ENCODE assay signal across 20 cellular contexts in the genomic region with DNA sequence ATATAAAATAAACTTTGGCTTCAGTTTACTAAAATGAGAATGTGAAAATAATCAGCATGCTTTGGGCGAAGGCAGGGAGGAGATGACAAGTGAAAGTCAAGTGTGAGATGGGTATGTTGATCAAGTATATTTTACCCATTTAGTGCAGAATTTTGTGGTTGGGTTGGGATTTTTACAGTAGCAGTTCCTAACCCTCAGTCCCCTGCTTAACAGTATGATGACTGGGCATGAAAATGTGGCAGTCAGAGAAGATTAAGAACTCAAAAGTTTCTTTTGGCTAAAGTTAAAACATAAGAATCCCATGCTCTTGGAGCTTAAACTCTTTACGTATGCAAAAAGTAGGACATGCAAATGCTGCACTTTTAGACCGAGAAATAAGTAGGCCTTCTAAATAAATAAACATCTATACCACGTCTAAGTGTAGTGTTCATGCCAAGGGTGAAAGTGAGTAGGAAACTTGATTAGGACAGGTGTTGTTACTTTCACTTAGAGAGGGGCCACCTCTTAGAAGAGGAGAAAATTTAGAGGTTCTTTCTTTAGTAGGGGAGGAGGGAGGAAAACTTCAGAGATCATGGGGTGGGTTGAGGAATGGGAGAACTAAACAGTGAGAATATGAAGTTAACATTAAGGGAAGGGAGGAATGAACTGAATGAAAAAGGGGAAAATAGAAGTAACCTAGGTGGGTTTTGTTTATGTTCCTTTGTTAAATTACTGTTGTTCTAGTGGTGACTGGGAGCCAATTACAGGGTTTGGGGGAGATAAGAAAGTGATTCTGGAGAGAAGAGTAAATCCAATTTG.
A peak's percentile ranks its signal among the peaks of the same experiment; 100 is the strongest.
DNase-seq lines count a peak whose midpoint lies in the region; ATAC-seq and TF ChIP-seq lines count a peak whose summit lies in the region.
"Had no signal": no experiment of that assay in that cellular context is flagged by ENCODE, and none has a peak within 500 bp of the region (broad histone marks: within the 10 kb centered on the region; RNA-seq: fewer than 3 reads in every experiment).

No MANE protein-coding gene starts in this region.

- POLR2A ChIA-PET in WTC11 (lab: Charles Lee): no interaction called here

- H3K36me3 Mint-ChIP-seq in activated CD4-positive, alpha-beta T cell treated with anti-CD3 and anti-CD28 coated beads, Interleukin-2, amount 10 ng/mL, durations not matched to agents 24 days and 14 days (ENCODE audit: low read depth): peaks cover 12% of the 10 kb centered on the region
- H3K36me3 Mint-ChIP-seq in WTC11 (peaks cover 15% of the 10 kb centered on the region), nephron progenitor cell (ENCODE audit: low read depth) (peaks cover 33% of the 10 kb centered on the region)

- ATAC-seq in GM21723 (IDR thresholded peaks at IDR 0.05; ENCODE audit: unreplicated experiment) (peak; percentile 60), WTC11 (no peak)
- ATAC-seq: activated T-cell treated with anti-CD3 and anti-CD28 coated beads, Interleukin-2, amount 50 U/mL, for 72 hours; T-cell had no signal

- TF ChIP-seq CTCF in WTC11 (IDR thresholded peaks at IDR 0.05) (no peak), nephron progenitor cell (IDR thresholded peaks at IDR 0.05) (no peak)

- DNase-seq in activated CD4-positive, alpha-beta T cell treated with anti-CD3 and anti-CD28 coated beads, Interleukin-2, amount 10 ng/mL, durations not matched to agents 24 days and 14 days: no peak
- DNase-seq in activated CD4-positive, alpha-beta T cell treated with anti-CD3 and anti-CD28 coated beads for 1 hour: no peak
- DNase-seq in WTC11 (ENCODE audit: low spot score) (no peak), nephron progenitor cell (no peak), NCI-H1436 (lab: John Stamatoyannopoulos, UW) (no peak), NCI-H187 treated with DMSO at 0.1 percent for 48 hours (lab: John Stamatoyannopoulos, UW) (no peak), DMS153 (lab: John Stamatoyannopoulos, UW) (no peak)
- DNase-seq: activated naive CD4-positive, alpha-beta T cell treated with anti-CD3 and anti-CD28 coated beads, Interleukin-2, amount 10 ng/mL, durations not matched to agents 7 days and 5 days; activated T-cell treated with anti-CD3 and anti-CD28 coated beads, Interleukin-2, amount 50 U/mL, for 72 hours; anterior cingulate cortex; CD8-positive, alpha-beta memory T cell; MG63; NCI-H1436 treated with DMSO at 0.1 percent for 48 hours; Peyer's patch; SJCRH30; small intestine; stimulated activated CD4-positive, alpha-beta T cell treated with anti-CD3 and anti-CD28 coated beads, Interleukin-2, amount 100 ng/mL, for 24 hours; substantia nigra; T-cell had no signal

- intact Hi-C loops in activated CD4-positive, alpha-beta T cell treated with anti-CD3 and anti-CD28 coated beads, Interleukin-2, amount 10 ng/mL, durations not matched to agents 24 days and 14 days (cut with micrococcal nuclease): no loop called here

- peak overlapping the region; percentile 6 for H3K27ac Mint-ChIP-seq in activated CD4-positive, alpha-beta T cell treated with anti-CD3 and anti-CD28 coated beads, Interleukin-2, amount 10 ng/mL, durations not matched to agents 24 days and 14 days
- H3K27ac Mint-ChIP-seq in WTC11 (peak overlapping the region; percentile 5; the same call in 1 of the 2 replicates), nephron progenitor cell (peak overlapping the region; percentile 19)
- H3K27ac Mint-ChIP-seq: activated naive CD4-positive, alpha-beta T cell treated with anti-CD3 and anti-CD28 coated beads, Interleukin-2, amount 10 ng/mL, durations not matched to agents 7 days and 5 days; activated T-cell treated with anti-CD3 and anti-CD28 coated beads, Interleukin-2, amount 50 U/mL, for 72 hours; T-cell had no signal

- H3K27me3 Mint-ChIP-seq in activated CD4-positive, alpha-beta T cell treated with anti-CD3 and anti-CD28 coated beads, Interleukin-2, amount 10 ng/mL, durations not matched to agents 24 days and 14 days: no peaks in the 10 kb centered on the region
- H3K27me3 Mint-ChIP-seq in WTC11 (ENCODE audit: low read depth) (no peaks in the 10 kb centered on the region), nephron progenitor cell (ENCODE audit: low read depth, poor library complexity) (peaks cover 3% of the 10 kb centered on the region)
- H3K27me3 Mint-ChIP-seq: activated naive CD4-positive, alpha-beta T cell treated with anti-CD3 and anti-CD28 coated beads, Interleukin-2, amount 10 ng/mL, durations not matched to agents 7 days and 5 days; CD8-positive, alpha-beta memory T cell; T-cell had no signal

- peaks cover 11% of the 10 kb centered on the region for H3K4me1 Mint-ChIP-seq in activated CD4-positive, alpha-beta T cell treated with anti-CD3 and anti-CD28 coated beads, Interleukin-2, amount 10 ng/mL, durations not matched to agents 24 days and 14 days
- H3K4me1 Mint-ChIP-seq in WTC11: peaks cover 13% of the 10 kb centered on the region
- H3K4me1 Mint-ChIP-seq in nephron progenitor cell: peaks cover 35% of the 10 kb centered on the region

- H3K4me3 Mint-ChIP-seq in activated CD4-positive, alpha-beta T cell treated with anti-CD3 and anti-CD28 coated beads, Interleukin-2, amount 10 ng/mL, durations not matched to agents 24 days and 14 days: no peak overlapping the region
- no peak overlapping the region for H3K4me3 Mint-ChIP-seq in WTC11
- no peak overlapping the region for H3K4me3 Mint-ChIP-seq in nephron progenitor cell
- H3K4me3 Mint-ChIP-seq: activated naive CD4-positive, alpha-beta T cell treated with anti-CD3 and anti-CD28 coated beads, Interleukin-2, amount 10 ng/mL, durations not matched to agents 7 days and 5 days; activated T-cell treated with anti-CD3 and anti-CD28 coated beads, Interleukin-2, amount 50 U/mL, for 72 hours; CD8-positive, alpha-beta memory T cell; T-cell had no signal

- H3K9me3 Mint-ChIP-seq in activated CD4-positive, alpha-beta T cell treated with anti-CD3 and anti-CD28 coated beads, Interleukin-2, amount 10 ng/mL, durations not matched to agents 24 days and 14 days: no peaks in the 10 kb centered on the region
- H3K9me3 Mint-ChIP-seq in WTC11 (no peaks in the 10 kb centered on the region), nephron progenitor cell (no peaks in the 10 kb centered on the region)
- H3K9me3 Mint-ChIP-seq: activated naive CD4-positive, alpha-beta T cell treated with anti-CD3 and anti-CD28 coated beads, Interleukin-2, amount 10 ng/mL, durations not matched to agents 7 days and 5 days; activated T-cell treated with anti-CD3 and anti-CD28 coated beads, Interleukin-2, amount 50 U/mL, for 72 hours; CD8-positive, alpha-beta memory T cell; T-cell had no signal

- CTCF ChIA-PET in WTC11 (lab: Charles Lee): no interaction called here

TF ChIP-seq in WTC11, 78 proteins besides CTCF, POLR2A, EP300 and RAD21:
- no peak for TF ChIP-seq SOX15 (CRISPR knock-in tag; IDR thresholded peaks at IDR 0.05)
- TF ChIP-seq, protein P1, sequence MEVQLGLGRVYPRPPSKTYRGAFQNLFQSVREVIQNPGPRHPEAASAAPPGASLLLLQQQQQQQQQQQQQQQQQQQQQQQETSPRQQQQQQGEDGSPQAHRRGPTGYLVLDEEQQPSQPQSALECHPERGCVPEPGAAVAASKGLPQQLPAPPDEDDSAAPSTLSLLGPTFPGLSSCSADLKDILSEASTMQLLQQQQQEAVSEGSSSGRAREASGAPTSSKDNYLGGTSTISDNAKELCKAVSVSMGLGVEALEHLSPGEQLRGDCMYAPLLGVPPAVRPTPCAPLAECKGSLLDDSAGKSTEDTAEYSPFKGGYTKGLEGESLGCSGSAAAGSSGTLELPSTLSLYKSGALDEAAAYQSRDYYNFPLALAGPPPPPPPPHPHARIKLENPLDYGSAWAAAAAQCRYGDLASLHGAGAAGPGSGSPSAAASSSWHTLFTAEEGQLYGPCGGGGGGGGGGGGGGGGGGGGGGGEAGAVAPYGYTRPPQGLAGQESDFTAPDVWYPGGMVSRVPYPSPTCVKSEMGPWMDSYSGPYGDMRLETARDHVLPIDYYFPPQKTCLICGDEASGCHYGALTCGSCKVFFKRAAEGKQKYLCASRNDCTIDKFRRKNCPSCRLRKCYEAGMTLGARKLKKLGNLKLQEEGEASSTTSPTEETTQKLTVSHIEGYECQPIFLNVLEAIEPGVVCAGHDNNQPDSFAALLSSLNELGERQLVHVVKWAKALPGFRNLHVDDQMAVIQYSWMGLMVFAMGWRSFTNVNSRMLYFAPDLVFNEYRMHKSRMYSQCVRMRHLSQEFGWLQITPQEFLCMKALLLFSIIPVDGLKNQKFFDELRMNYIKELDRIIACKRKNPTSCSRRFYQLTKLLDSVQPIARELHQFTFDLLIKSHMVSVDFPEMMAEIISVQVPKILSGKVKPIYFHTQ (CRISPR knock-in tag; IDR thresholded peaks at IDR 0.05): no peak
